Comparison of ENCODE assay signal across 8 cellular contexts in genomic region chr4:8440491-8441311, GRCh38. TPM values are rescaled to one million over a fixed set of nuclear protein-coding genes. Genes with fewer than 3 reads are reported as not detected.
DNase-seq lines count a peak whose midpoint lies in the region; ATAC-seq, FAIRE-seq and TF ChIP-seq lines count a peak whose summit lies in the region.

ACOX3 (minus strand) TSS chr4:8440723; CDS start chr4:8416521, 24,202 bp downstream.
TRMT44 (plus strand) TSS chr4:8440777; CDS start chr4:8440823, 46 bp downstream.

- peaks cover 37% of the 10 kb centered on the region; the same call in 1 of the 2 replicates for H3K79me2 ChIP-seq in KMS-11 (ENCODE audit: insufficient read depth, low read depth)

- ATAC-seq in GM21723 (IDR thresholded peaks at IDR 0.05; ENCODE audit: unreplicated experiment) = peak; percentile 82

- peak within 1 kb of the TSS; percentile 85 for H3K9ac ChIP-seq in KMS-11

- no peak for TF ChIP-seq EP300 in esophagus muscularis mucosa (IDR thresholded peaks at IDR 0.05)

- H3K4me2 ChIP-seq in KMS-11 = peak within 1 kb of the TSS; percentile 54

- H4K20me1 ChIP-seq in KMS-11 (ENCODE audit: insufficient read depth) = no peaks in the 10 kb centered on the region

- FAIRE-seq in RCC 7860 (lab: Jason Lieb, UNC) = no peak

- intact Hi-C loops in esophagus muscularis mucosa (cut with DNase I) = no loop called here

- H3K4me3 ChIP-seq in KMS-11 (IDR thresholded peaks at IDR 0.05; ENCODE audit: insufficient read depth, low read depth, low read length) (no peak within 1 kb of the TSS), esophagus muscularis mucosa (peak within 1 kb of the TSS; percentile 90 to 99 (median 94))

- TF ChIP-seq POLR2A in esophagus muscularis mucosa (IDR thresholded peaks at IDR 0.05; ENCODE audit: low read depth) = peak; percentile 58

- H3K36me3 ChIP-seq in KMS-11 (ENCODE audit: insufficient read depth) (no peaks in the 10 kb centered on the region), esophagus muscularis mucosa (peaks cover 0 to 13% (median 0%) of the 10 kb centered on the region in 4 donors)

- H3K27ac ChIP-seq in KMS-11 (peak within 1 kb of the TSS; percentile 82), esophagus muscularis mucosa (replicated peaks in 1 of 4) (peak within 1 kb of the TSS; percentile 89 to 93 (median 92))

- H3K27me3 ChIP-seq in KMS-11 (ENCODE audit: insufficient read depth, low read depth) (no peaks in the 10 kb centered on the region), esophagus muscularis mucosa (no peaks in the 10 kb centered on the region)

- peaks cover 11% of the 10 kb centered on the region for H3K4me1 ChIP-seq in KMS-11 (ENCODE audit: low read depth, poor library complexity, severe bottlenecking)
- peaks cover 58 to 74% (median 72%) of the 10 kb centered on the region in 4 donors for H3K4me1 ChIP-seq in esophagus muscularis mucosa

- TF ChIP-seq CTCF in KMS-11 (conservative IDR thresholded peaks at IDR 0.05; ENCODE audit: low read depth, low read length) = no peak
- peak in 1 of 3 experiments; percentile 26 for TF ChIP-seq CTCF in esophagus muscularis mucosa (IDR thresholded peaks at IDR 0.05)

- peak within 1 kb of the TSS; percentile 73 for H2AFZ ChIP-seq in KMS-11 (ENCODE audit: low read depth)

- WGBS in esophagus muscularis mucosa = 0% methylated on average over 8 of the region's 60 CpGs

- DNase-seq in DMS79 treated with DMSO at 0.1 percent for 48 hours (lab: John Stamatoyannopoulos, UW) = peak; percentile 55
- peak; percentile 71 for DNase-seq in RCC 7860 (ENCODE audit: low spot score)
- peak; percentile 96 for DNase-seq in activated T-helper 1 cell treated with Interleukin-2 at 50 U/mL for 16 hours (ENCODE audit: low read depth)
- peak; percentile 98 for DNase-seq in esophagus muscularis mucosa (ENCODE audit: extremely low spot score)
- peak; percentile 92 for DNase-seq in myocyte (ENCODE audit: low read depth)
- DNase-seq in stimulated activated CD8-positive, alpha-beta memory T cell treated with anti-CD3 and anti-CD28 coated beads, Interleukin-7, amount 100 ng/mL, for 4 hours (ENCODE audit: low read depth in 2 of 2) = peak; percentile 87 to 88

- H3K9me3 ChIP-seq in esophagus muscularis mucosa = no peaks in the 10 kb centered on the region

RNA-seq across cellular contexts. Expression of gene ACOX3, which starts in this region (rescaled TPM):
- total RNA-seq in esophagus muscularis mucosa (10 to 100 TPM; 32.0 to 77.2 (median 43.8) TPM), myocyte (24.7 and 31.7 TPM in 2 replicates)
- 17.7 TPM for polyA plus RNA-seq in myocyte (2012)

RNA-seq across cellular contexts. Expression of gene TRMT44, which starts in this region (rescaled TPM):
- total RNA-seq in esophagus muscularis mucosa (10 to 100 TPM; 14.6 to 21.6 (median 19.4) TPM), myocyte (20.1 and 23.9 TPM in 2 replicates)
- polyA plus RNA-seq in myocyte (2012) = 9.9 TPM
